In the genomic region with DNA sequence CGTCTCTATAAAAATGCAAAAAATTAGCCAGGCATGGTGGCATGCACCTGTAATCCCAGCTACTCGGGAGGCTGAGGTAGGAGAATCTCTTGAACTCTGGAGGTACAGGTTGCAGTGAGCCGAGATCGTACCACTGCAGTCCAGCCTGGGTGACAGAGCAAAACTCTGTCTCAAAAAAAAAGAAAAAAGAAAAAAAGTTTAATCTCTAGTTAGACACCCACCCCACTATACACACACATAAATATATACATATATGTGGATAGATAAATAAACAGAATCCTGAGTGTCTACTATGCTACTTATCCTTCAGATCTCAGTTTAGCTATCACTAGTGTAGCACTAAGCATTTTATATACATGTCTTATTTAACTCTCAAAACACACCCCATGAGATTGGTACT, we compare ENCODE assay signal across 1 cellular context.
TF ChIP-seq lines count a peak whose summit lies in the region.

No MANE protein-coding gene starts in this region.

TF ChIP-seq in GM23338, 12 proteins besides CTCF, POLR2A, EP300 and RAD21:
- TF ChIP-seq ZNF462 (CRISPR knock-in tag; IDR thresholded peaks at IDR 0.05) = no peak
- no peak for TF ChIP-seq REST (IDR thresholded peaks at IDR 0.05; ENCODE audit: unreplicated experiment)
